In the genomic region with DNA sequence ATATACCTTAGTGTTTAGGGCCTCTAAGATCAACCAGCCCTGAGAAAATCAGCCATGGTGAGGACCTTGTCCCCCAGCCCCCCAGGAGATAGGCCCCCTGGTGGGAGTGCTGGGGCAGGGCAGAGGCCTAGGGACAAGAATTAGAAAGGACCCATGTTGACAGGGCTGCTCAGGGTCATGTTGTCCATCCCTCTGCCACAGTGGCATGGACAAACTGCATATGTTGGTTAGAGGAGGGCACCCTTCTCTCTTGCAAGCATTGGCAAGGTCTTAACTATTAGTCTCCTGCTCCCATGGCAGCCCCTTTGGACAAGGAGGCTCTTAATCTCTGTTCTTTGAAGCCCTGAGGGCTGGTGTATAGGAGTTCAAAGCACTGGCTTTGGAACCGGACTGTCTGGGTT, we compare ENCODE assay signal across 10 cellular contexts. TPM values are rescaled to one million over a fixed set of nuclear protein-coding genes. Genes with fewer than 3 reads are reported as not detected.
DNase-seq lines count a peak whose midpoint lies in the region; ATAC-seq, FAIRE-seq and TF ChIP-seq lines count a peak whose summit lies in the region.
"Had no signal": no experiment of that assay in that cellular context is flagged by ENCODE, and none has a peak within 500 bp of the region (broad histone marks: within the 10 kb centered on the region; RNA-seq: fewer than 3 reads in every experiment).

No MANE protein-coding gene starts in this region.

- no peak for TF ChIP-seq POLR2A in gastrocnemius medialis (IDR thresholded peaks at IDR 0.05)

- TF ChIP-seq CTCF in GM12865 (IDR thresholded peaks at IDR 0.05; ENCODE audit: insufficient read depth, low read depth, low read length, missing control alignments) (peak; percentile 61), OCI-LY3 (IDR thresholded peaks at IDR 0.05; ENCODE audit: low read depth, low read length) (peak; percentile 44), chondrocyte (IDR thresholded peaks at IDR 0.05) (peak; percentile 33), gastrocnemius medialis (IDR thresholded peaks at IDR 0.05 in 4 of 5, conservative IDR thresholded peaks at IDR 0.05 in 1 of 5) (no peak)

- H3K4me3 Mint-ChIP-seq in chondrocyte (ENCODE audit: unreplicated experiment): no peak overlapping the region

- peaks cover 4% of the 10 kb centered on the region; the same call in 1 of the 2 replicates for H4K20me1 ChIP-seq in OCI-LY3 (ENCODE audit: insufficient read depth, low read length)

- no peak for ATAC-seq in gastrocnemius medialis

- H3K36me3 Mint-ChIP-seq in chondrocyte (ENCODE audit: low read depth): peaks cover 7% of the 10 kb centered on the region

- no peaks in the 10 kb centered on the region for H3K9me3 Mint-ChIP-seq in chondrocyte (ENCODE audit: low read depth)

- DNase-seq in GM12865 (ENCODE audit: low read depth) (peak; percentile 71), chondrocyte (ENCODE audit: low spot score) (peak; percentile 26), small intestine (no peak), NCI-H187 (lab: John Stamatoyannopoulos, UW) (no peak), gastrocnemius medialis (no peak), COLO829 (ENCODE audit: low spot score) (no peak)
- DNase-seq: foreskin melanocyte, retina had no signal

- H3K4me2 ChIP-seq in OCI-LY3 (ENCODE audit: low read length): peak overlapping the region; percentile 94

- H3K4me1 Mint-ChIP-seq in chondrocyte (ENCODE audit: low read depth): peaks cover 26% of the 10 kb centered on the region

- H3K4me3 ChIP-seq in GM12865 (ENCODE audit: low read depth, low read length) (peak overlapping the region; percentile 76), OCI-LY3 (ENCODE audit: low read length) (peak overlapping the region; percentile 84), small intestine (ENCODE audit: low read depth in 1 of 2, low read length in 2 of 2) (peak overlapping the region in 1 of 2 donors; percentile 66), gastrocnemius medialis (no peak overlapping the region)

- FAIRE-seq in small intestine (lab: Jason Lieb, UNC): no peak

- in situ Hi-C loops in gastrocnemius medialis (cut with MboI; ENCODE audit: low sequenced_read_pairs in 4 of 4): no loop called here

- peak overlapping the region; percentile 87 for H3K9ac ChIP-seq in OCI-LY3 (ENCODE audit: low read length)

- H3K27ac ChIP-seq in OCI-LY3 (ENCODE audit: low read length) (peak overlapping the region; percentile 59), small intestine (ENCODE audit: low read depth in 1 of 2, low read length in 1 of 2) (peak overlapping the region; percentile 22 to 87), gastrocnemius medialis (no peak overlapping the region)

- H2AFZ ChIP-seq in OCI-LY3 (ENCODE audit: low read depth, low read length): peak overlapping the region; percentile 48; the same call in 1 of the 2 replicates

- intact Hi-C loops in gastrocnemius medialis (cut with DNase I; ENCODE audit: low total_unique reads): no loop called here

- H3K9me3 ChIP-seq in OCI-LY3 (ENCODE audit: insufficient read depth, low read length) (no peaks in the 10 kb centered on the region), small intestine (ENCODE audit: control insufficient read depth, low read depth) (no peaks in the 10 kb centered on the region), gastrocnemius medialis (no peaks in the 10 kb centered on the region)

- peaks cover 3% of the 10 kb centered on the region for H3K36me3 ChIP-seq in OCI-LY3 (replicated peaks; ENCODE audit: low read depth, low read length)
- no peaks in the 10 kb centered on the region for H3K36me3 ChIP-seq in small intestine (ENCODE audit: control insufficient read depth in 2 of 2, insufficient read depth in 2 of 2, low read length in 2 of 2)
- peaks cover 0 to 17% of the 10 kb centered on the region in 2 donors for H3K36me3 ChIP-seq in gastrocnemius medialis

- peaks cover 14% of the 10 kb centered on the region for H3K79me2 ChIP-seq in OCI-LY3 (ENCODE audit: low read length)

- H3K27ac Mint-ChIP-seq in chondrocyte (ENCODE audit: unreplicated experiment): no peak overlapping the region

- 61 to 79% (median 75%) methylated on average over 1 of the region's 1 CpG for WGBS in small intestine, 3 donors

- H3K4me1 ChIP-seq in OCI-LY3 (ENCODE audit: low read length) (peaks cover 60% of the 10 kb centered on the region), small intestine (ENCODE audit: control insufficient read depth in 2 of 2, insufficient read depth in 1 of 2, low read depth in 1 of 2, low read length in 1 of 2) (peaks cover 1 to 3% of the 10 kb centered on the region in 2 donors), gastrocnemius medialis (peaks cover 3 to 13% of the 10 kb centered on the region in 2 donors)

- H3K27me3 ChIP-seq in OCI-LY3 (ENCODE audit: low read depth, low read length) (no peaks in the 10 kb centered on the region), small intestine (ENCODE audit: control insufficient read depth in 2 of 2, insufficient read depth in 2 of 2, low read length in 2 of 2) (no peaks in the 10 kb centered on the region), gastrocnemius medialis (no peaks in the 10 kb centered on the region)

- H3K27me3 Mint-ChIP-seq in chondrocyte (ENCODE audit: low read depth): no peaks in the 10 kb centered on the region

RNA-seq across cellular contexts. Expression of gene PTPN6, which starts 0.8 kb away (rescaled TPM):
- total RNA-seq in chondrocyte (0.51 to 0.65 TPM in 2 of 3 replicates, not detected in the other), gastrocnemius medialis (1 to 10 TPM in 3 of 4 donors, under 1 TPM in 1; 0.87 to 7.6 (median 5.0) TPM)
- 10 to 100 TPM; 40.7 to 81.1 (median 76.7) TPM for polyA plus RNA-seq in small intestine

RNA-seq across cellular contexts. Expression of gene C12orf57, which starts 6.6 kb away (rescaled TPM):
- total RNA-seq in chondrocyte (230 to 244 TPM (median 233 TPM) in 3 replicates), gastrocnemius medialis (100 to 1,000 TPM; 175 to 220 (median 183) TPM)
- polyA plus RNA-seq in small intestine: 100 to 1,000 TPM; 185 to 379 (median 361) TPM

RNA-seq across cellular contexts. Expression of gene RNU7-1, which starts 6.8 kb away (rescaled TPM):
- total RNA-seq in chondrocyte: not detected in 3 replicates
- polyA plus RNA-seq in small intestine: not detected
- total RNA-seq in gastrocnemius medialis: not detected
- total RNA-seq: T-helper 2 cell treated with Interferon-gamma antibody and Interleukin-4, amounts not matched to agents 100 ng/mL and 5 ng/mL, for 36 hours had no signal

RNA-seq across cellular contexts. Expression of gene PHB2, which starts 20.1 kb away (rescaled TPM):
- total RNA-seq in chondrocyte (129 to 135 TPM (median 129 TPM) in 3 replicates), gastrocnemius medialis (100 to 1,000 TPM; 226 to 304 (median 238) TPM)
- polyA plus RNA-seq in small intestine: 100 to 1,000 TPM; 165 to 311 (median 210) TPM

RNA-seq across cellular contexts. Expression of gene EMG1, which starts 20.3 kb away (rescaled TPM):
- total RNA-seq in chondrocyte (25.0 to 35.1 TPM (median 26.5 TPM) in 3 replicates), gastrocnemius medialis (10 to 100 TPM; 25.8 to 40.6 (median 32.1) TPM)
- polyA plus RNA-seq in small intestine: 10 to 100 TPM; 12.3 to 32.3 (median 14.1) TPM

Comparison
In these comparisons a context has a peak if more than half of its experiments do, and no peak if none do; other contexts are left out.
1. DNase-seq: peak in GM12865 (single experiment) and chondrocyte (single experiment); none in small intestine (single experiment), NCI-H187 (0 of 2), gastrocnemius medialis (0 of 2) and COLO829 (single experiment).
2. H3K4me3 ChIP-seq: peak in GM12865 (single experiment) and OCI-LY3 (single experiment); none in gastrocnemius medialis (0 of 4).
3. CTCF ChIP-seq: peak in GM12865 (single experiment), OCI-LY3 (single experiment) and chondrocyte (single experiment); none in gastrocnemius medialis (0 of 5).
4. H3K27ac ChIP-seq: peak in OCI-LY3 (single experiment) and small intestine (2 of 2); none in gastrocnemius medialis (0 of 4).